ENCODE assay signal across 2 cellular contexts in genomic region chr2:200794143-200794542, GRCh38.
TF ChIP-seq lines count a peak whose summit lies in the region.

No MANE protein-coding gene starts in this region.

TF ChIP-seq in IMR-90, 13 proteins besides CTCF, POLR2A, EP300 and RAD21:
- no peak for TF ChIP-seq FOS (IDR thresholded peaks at IDR 0.05; ENCODE audit: low read depth, low read length)
- no peak for TF ChIP-seq RFX5 (IDR thresholded peaks at IDR 0.05; ENCODE audit: low read depth, low read length)
- no peak for TF ChIP-seq MAZ (IDR thresholded peaks at IDR 0.05; ENCODE audit: borderline replicate concordance, low read depth, low read length)
- TF ChIP-seq MXI1 (IDR thresholded peaks at IDR 0.05; ENCODE audit: borderline replicate concordance, low read depth, low read length) = no peak
- no peak for TF ChIP-seq CHD1 (IDR thresholded peaks at IDR 0.05; ENCODE audit: low read depth, low read length)
- no peak for TF ChIP-seq RCOR1 (IDR thresholded peaks at IDR 0.05; ENCODE audit: insufficient replicate concordance, low read length)
- no peak for TF ChIP-seq ELK1 (IDR thresholded peaks at IDR 0.05; ENCODE audit: borderline replicate concordance, low read depth, low read length)
TF ChIP-seq in IMR-90: peak in this region for 0.

TF ChIP-seq in K562, 482 proteins besides CTCF, POLR2A, EP300 and RAD21:
- TF ChIP-seq GTF2B (IDR thresholded peaks at IDR 0.05; ENCODE audit: extremely low read depth, insufficient read length) (no peak), ZC3H8 (IDR thresholded peaks at IDR 0.05) (no peak), SAFB2 (IDR thresholded peaks at IDR 0.05; ENCODE audit: borderline replicate concordance, low read depth, low read length, severe bottlenecking) (no peak), MAFG (tag; conservative IDR thresholded peaks at IDR 0.05) (no peak), XRCC3 (IDR thresholded peaks at IDR 0.05) (no peak), EZH2 (IDR thresholded peaks at IDR 0.05; ENCODE audit: borderline replicate concordance, low read depth, low read length) (no peak), ELK3 (CRISPR knock-in tag; IDR thresholded peaks at IDR 0.05) (no peak), ARNT (IDR thresholded peaks at IDR 0.05) (no peak), POLR2AphosphoS5 (IDR thresholded peaks at IDR 0.05; ENCODE audit: control insufficient read depth, insufficient read depth, low read depth, low read length) (no peak), GATAD2A (IDR thresholded peaks at IDR 0.05) (no peak), CEBPB (tag; IDR thresholded peaks at IDR 0.05) (no peak), SOX6 (IDR thresholded peaks at IDR 0.05) (no peak), NONO (IDR thresholded peaks at IDR 0.05; ENCODE audit: low read depth in 2 of 2, low read length in 1 of 2) (no peak), FOXK2 (conservative IDR thresholded peaks at IDR 0.05 in 1 of 2, IDR thresholded peaks at IDR 0.05 in 1 of 2; ENCODE audit: low read depth in 2 of 2) (no peak), KLF10 (CRISPR knock-in tag; IDR thresholded peaks at IDR 0.05) (no peak), TAF1 (IDR thresholded peaks at IDR 0.05; ENCODE audit: control insufficient read depth, extremely low read depth, insufficient read depth, low read length, severe bottlenecking) (no peak), HBP1 (CRISPR knock-in tag; IDR thresholded peaks at IDR 0.05) (no peak), U2AF1 (optimal IDR thresholded peaks at IDR 0.05; ENCODE audit: low read depth, low read length) (no peak), ZNF639 (CRISPR knock-in tag; conservative IDR thresholded peaks at IDR 0.05 in 1 of 2, IDR thresholded peaks at IDR 0.05 in 1 of 2) (no peak)
